2 cellular contexts compared by ENCODE assay signal in the genomic region with DNA sequence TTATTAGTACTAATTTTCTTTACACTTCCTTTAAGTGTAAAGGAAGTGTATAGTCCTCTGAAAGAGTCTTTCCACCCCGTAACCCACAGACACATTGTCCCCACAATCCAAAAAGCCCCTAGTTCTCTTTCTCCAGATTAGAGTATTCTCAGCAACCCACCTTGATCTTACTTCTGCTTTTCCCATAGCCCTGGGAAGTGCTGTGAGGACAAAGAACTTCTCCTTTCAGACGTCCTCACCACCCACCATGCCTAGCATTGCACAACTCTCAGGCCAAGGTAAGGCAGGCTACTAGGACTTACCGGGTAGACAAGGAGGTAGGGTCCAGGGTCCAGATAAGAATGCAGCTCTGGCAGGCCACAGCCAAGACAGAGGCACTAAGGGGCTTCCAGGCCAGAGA.
TF ChIP-seq lines count a peak whose summit lies in the region.

No MANE protein-coding gene starts in this region.

TF ChIP-seq in HepG2, 621 proteins besides CTCF, POLR2A, EP300 and RAD21:
- TF ChIP-seq, protein P1, sequence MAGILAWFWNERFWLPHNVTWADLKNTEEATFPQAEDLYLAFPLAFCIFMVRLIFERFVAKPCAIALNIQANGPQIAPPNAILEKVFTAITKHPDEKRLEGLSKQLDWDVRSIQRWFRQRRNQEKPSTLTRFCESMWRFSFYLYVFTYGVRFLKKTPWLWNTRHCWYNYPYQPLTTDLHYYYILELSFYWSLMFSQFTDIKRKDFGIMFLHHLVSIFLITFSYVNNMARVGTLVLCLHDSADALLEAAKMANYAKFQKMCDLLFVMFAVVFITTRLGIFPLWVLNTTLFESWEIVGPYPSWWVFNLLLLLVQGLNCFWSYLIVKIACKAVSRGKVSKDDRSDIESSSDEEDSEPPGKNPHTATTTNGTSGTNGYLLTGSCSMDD (CRISPR knock-in tag; IDR thresholded peaks at IDR 0.05), result no peak
- TF ChIP-seq SALL2 (CRISPR knock-in tag; IDR thresholded peaks at IDR 0.05), result no peak
- TF ChIP-seq PTBP1 (IDR thresholded peaks at IDR 0.05; ENCODE audit: low read depth, low read length, poor library complexity, severe bottlenecking), result no peak
- TF ChIP-seq CEBPB (IDR thresholded peaks at IDR 0.05; ENCODE audit: borderline replicate concordance, low read depth, low read length), result 0 out of 2 replicates have a peak, but pooled peaks have one; percentile 21

TF ChIP-seq in SK-N-SH treated with all-trans-retinoic acid at 6 μM for 48 hours, 23 proteins besides CTCF, POLR2A, EP300 and RAD21:
- TF ChIP-seq BACH2 (CRISPR knock-in tag; IDR thresholded peaks at IDR 0.05; ENCODE audit: borderline replicate concordance) (no peak), GLIS3 (CRISPR knock-in tag; IDR thresholded peaks at IDR 0.05) (no peak), TCF4 (CRISPR knock-in tag; IDR thresholded peaks at IDR 0.05; ENCODE audit: borderline replicate concordance) (no peak), PPARA (CRISPR knock-in tag; IDR thresholded peaks at IDR 0.05; ENCODE audit: borderline replicate concordance) (no peak), ZNF565 (CRISPR knock-in tag; conservative IDR thresholded peaks at IDR 0.05; ENCODE audit: low read depth) (no peak), ZNF70 (CRISPR knock-in tag; IDR thresholded peaks at IDR 0.05) (no peak), SNAI2 (CRISPR knock-in tag; IDR thresholded peaks at IDR 0.05) (no peak), ESRRG (CRISPR knock-in tag; IDR thresholded peaks at IDR 0.05) (no peak), OSR1 (CRISPR knock-in tag; IDR thresholded peaks at IDR 0.05) (no peak)
- TF ChIP-seq, protein P2, sequence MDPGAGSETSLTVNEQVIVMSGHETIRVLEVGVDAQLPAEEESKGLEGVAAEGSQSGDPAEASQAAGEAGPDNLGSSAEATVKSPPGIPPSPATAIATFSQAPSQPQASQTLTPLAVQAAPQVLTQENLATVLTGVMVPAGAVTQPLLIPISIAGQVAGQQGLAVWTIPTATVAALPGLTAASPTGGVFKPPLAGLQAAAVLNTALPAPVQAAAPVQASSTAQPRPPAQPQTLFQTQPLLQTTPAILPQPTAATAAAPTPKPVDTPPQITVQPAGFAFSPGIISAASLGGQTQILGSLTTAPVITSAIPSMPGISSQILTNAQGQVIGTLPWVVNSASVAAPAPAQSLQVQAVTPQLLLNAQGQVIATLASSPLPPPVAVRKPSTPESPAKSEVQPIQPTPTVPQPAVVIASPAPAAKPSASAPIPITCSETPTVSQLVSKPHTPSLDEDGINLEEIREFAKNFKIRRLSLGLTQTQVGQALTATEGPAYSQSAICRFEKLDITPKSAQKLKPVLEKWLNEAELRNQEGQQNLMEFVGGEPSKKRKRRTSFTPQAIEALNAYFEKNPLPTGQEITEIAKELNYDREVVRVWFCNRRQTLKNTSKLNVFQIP (CRISPR knock-in tag; IDR thresholded peaks at IDR 0.05; ENCODE audit: borderline replicate concordance, low read depth), result no peak
- TF ChIP-seq, protein P3, sequence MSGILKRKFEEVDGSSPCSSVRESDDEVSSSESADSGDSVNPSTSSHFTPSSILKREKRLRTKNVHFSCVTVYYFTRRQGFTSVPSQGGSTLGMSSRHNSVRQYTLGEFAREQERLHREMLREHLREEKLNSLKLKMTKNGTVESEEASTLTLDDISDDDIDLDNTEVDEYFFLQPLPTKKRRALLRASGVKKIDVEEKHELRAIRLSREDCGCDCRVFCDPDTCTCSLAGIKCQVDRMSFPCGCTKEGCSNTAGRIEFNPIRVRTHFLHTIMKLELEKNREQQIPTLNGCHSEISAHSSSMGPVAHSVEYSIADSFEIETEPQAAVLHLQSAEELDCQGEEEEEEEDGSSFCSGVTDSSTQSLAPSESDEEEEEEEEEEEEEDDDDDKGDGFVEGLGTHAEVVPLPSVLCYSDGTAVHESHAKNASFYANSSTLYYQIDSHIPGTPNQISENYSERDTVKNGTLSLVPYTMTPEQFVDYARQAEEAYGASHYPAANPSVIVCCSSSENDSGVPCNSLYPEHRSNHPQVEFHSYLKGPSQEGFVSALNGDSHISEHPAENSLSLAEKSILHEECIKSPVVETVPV (CRISPR knock-in tag; IDR thresholded peaks at IDR 0.05), result no peak
- TF ChIP-seq, protein P4, sequence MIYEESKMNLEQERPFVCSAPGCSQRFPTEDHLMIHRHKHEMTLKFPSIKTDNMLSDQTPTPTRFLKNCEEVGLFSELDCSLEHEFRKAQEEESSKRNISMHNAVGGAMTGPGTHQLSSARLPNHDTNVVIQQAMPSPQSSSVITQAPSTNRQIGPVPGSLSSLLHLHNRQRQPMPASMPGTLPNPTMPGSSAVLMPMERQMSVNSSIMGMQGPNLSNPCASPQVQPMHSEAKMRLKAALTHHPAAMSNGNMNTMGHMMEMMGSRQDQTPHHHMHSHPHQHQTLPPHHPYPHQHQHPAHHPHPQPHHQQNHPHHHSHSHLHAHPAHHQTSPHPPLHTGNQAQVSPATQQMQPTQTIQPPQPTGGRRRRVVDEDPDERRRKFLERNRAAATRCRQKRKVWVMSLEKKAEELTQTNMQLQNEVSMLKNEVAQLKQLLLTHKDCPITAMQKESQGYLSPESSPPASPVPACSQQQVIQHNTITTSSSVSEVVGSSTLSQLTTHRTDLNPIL (CRISPR knock-in tag; IDR thresholded peaks at IDR 0.05; ENCODE audit: low read depth), result no peak
